Comparison of ENCODE assay signal across 12 cellular contexts in genomic region chr2:239928457-239929350, GRCh38.
DNase-seq lines count a peak whose midpoint lies in the region; ATAC-seq and TF ChIP-seq lines count a peak whose summit lies in the region.
"Had no signal": no experiment of that assay in that cellular context is flagged by ENCODE, and none has a peak within 500 bp of the region (broad histone marks: within the 10 kb centered on the region; RNA-seq: fewer than 3 reads in every experiment).

No MANE protein-coding gene starts in this region.

- H3K27me3 Mint-ChIP-seq in activated B cell treated with CpG ODN at 0.5 μM for 24 hours: no peaks in the 10 kb centered on the region

- ATAC-seq in activated CD4-positive, CD25-positive, alpha-beta regulatory T cell treated with anti-CD3 and anti-CD28 coated beads, Interleukin-2, amount 50 U/mL, for 24 hours: no peak
- ATAC-seq in activated B cell treated with CpG ODN at 0.5 μM for 24 hours (ENCODE audit: low read depth) (no peak), GM19023 (IDR thresholded peaks at IDR 0.05; ENCODE audit: unreplicated experiment) (no peak)
- ATAC-seq: gastrocnemius medialis had no signal

- H3K36me3 Mint-ChIP-seq in activated B cell treated with CpG ODN at 0.5 μM for 24 hours (ENCODE audit: low read depth): no peaks in the 10 kb centered on the region

- H3K27ac Mint-ChIP-seq in activated B cell treated with CpG ODN at 0.5 μM for 24 hours: no peak overlapping the region

- CTCF ChIA-PET in activated B cell treated with CpG ODN at 0.5 μM for 24 hours (lab: Charles Lee): no interaction called here

- DNase-seq in activated CD4-positive, CD25-positive, alpha-beta regulatory T cell treated with anti-CD3 and anti-CD28 coated beads, Interleukin-2, amount 50 U/mL, for 72 hours: peak; percentile 28
- DNase-seq in activated B cell treated with CpG ODN at 0.5 μM for 24 hours: peak; percentile 7
- DNase-seq in left ventricle myocardium inferior: peak; percentile 13
- peak; percentile 23 for DNase-seq in stomach
- no peak for DNase-seq in NCI-H446 (lab: John Stamatoyannopoulos, UW)
- no peak for DNase-seq in vagina (ENCODE audit: extremely low spot score in 2 of 2)
- DNase-seq: naive B cell had no signal

- peaks cover 7% of the 10 kb centered on the region for H3K9me3 Mint-ChIP-seq in activated B cell treated with CpG ODN at 0.5 μM for 24 hours

- H3K4me1 ChIP-seq in left ventricle myocardium inferior: no peaks in the 10 kb centered on the region
- no peaks in the 10 kb centered on the region for H3K4me1 ChIP-seq in stomach
- H3K4me1 ChIP-seq in vagina: no peaks in the 10 kb centered on the region
- H3K4me1 ChIP-seq: ascending aorta, BLaER1, gastrocnemius medialis had no signal

- TF ChIP-seq EP300 in stomach (IDR thresholded peaks at IDR 0.05): no peak

- no peak for TF ChIP-seq CTCF in activated B cell treated with CpG ODN at 0.5 μM for 24 hours (IDR thresholded peaks at IDR 0.05)
- TF ChIP-seq CTCF in left ventricle myocardium inferior (IDR thresholded peaks at IDR 0.05; ENCODE audit: borderline replicate concordance): no peak
- no peak for TF ChIP-seq CTCF in stomach (IDR thresholded peaks at IDR 0.05)
- TF ChIP-seq CTCF in vagina (IDR thresholded peaks at IDR 0.05): no peak

- POLR2A ChIA-PET in activated B cell treated with CpG ODN at 0.5 μM for 24 hours (lab: Charles Lee): no interaction called here

- H3K4me1 Mint-ChIP-seq in activated B cell treated with CpG ODN at 0.5 μM for 24 hours: no peaks in the 10 kb centered on the region

- H3K4me3 ChIP-seq in left ventricle myocardium inferior: no peak overlapping the region
- no peak overlapping the region for H3K4me3 ChIP-seq in stomach
- no peak overlapping the region for H3K4me3 ChIP-seq in vagina
- H3K4me3 ChIP-seq: ascending aorta, BLaER1, gastrocnemius medialis had no signal

- H3K9me3 ChIP-seq in left ventricle myocardium inferior (replicated peaks) (no peaks in the 10 kb centered on the region), stomach (no peaks in the 10 kb centered on the region), vagina (no peaks in the 10 kb centered on the region)
- H3K9me3 ChIP-seq: ascending aorta, gastrocnemius medialis had no signal

- H3K27ac ChIP-seq in left ventricle myocardium inferior (replicated peaks): no peak overlapping the region
- no peak overlapping the region for H3K27ac ChIP-seq in stomach
- H3K27ac ChIP-seq in vagina: no peak overlapping the region
- H3K27ac ChIP-seq: ascending aorta, BLaER1, gastrocnemius medialis had no signal

- H3K27me3 ChIP-seq in left ventricle myocardium inferior (ENCODE audit: low read depth) (peaks cover 19% of the 10 kb centered on the region), stomach (peaks cover 0 to 14% (median 0%) of the 10 kb centered on the region in 3 donors), vagina (no peaks in the 10 kb centered on the region)
- H3K27me3 ChIP-seq: ascending aorta, BLaER1, gastrocnemius medialis had no signal

- TF ChIP-seq POLR2A in stomach (IDR thresholded peaks at IDR 0.05) (no peak), vagina (IDR thresholded peaks at IDR 0.05) (no peak)

- 76 to 84% (median 80%) methylated on average over 46 of the region's 46 CpGs for WGBS in stomach, 5 donors

- intact Hi-C loops in activated B cell treated with CpG ODN at 0.5 μM for 24 hours (cut with micrococcal nuclease) (no loop called here), left ventricle myocardium inferior (cut with micrococcal nuclease) (no loop called here), stomach (cut with DNase I; ENCODE audit: low total_unique reads) (no loop called here), vagina (cut with DNase I) (no loop called here)

- H3K36me3 ChIP-seq in left ventricle myocardium inferior (no peaks in the 10 kb centered on the region), stomach (no peaks in the 10 kb centered on the region), vagina (no peaks in the 10 kb centered on the region)
- H3K36me3 ChIP-seq: ascending aorta, BLaER1, gastrocnemius medialis had no signal

- H3K4me3 Mint-ChIP-seq in activated B cell treated with CpG ODN at 0.5 μM for 24 hours: no peak overlapping the region

Comparison
In these comparisons a context has a peak if more than half of its experiments do, and no peak if none do; other contexts are left out.
1. DNase-seq: peak in activated CD4-positive, CD25-positive, alpha-beta regulatory T cell treated with anti-CD3 and anti-CD28 coated beads, Interleukin-2, amount 50 U/mL, for 72 hours (single experiment), activated B cell treated with CpG ODN at 0.5 μM for 24 hours (single experiment), left ventricle myocardium inferior (single experiment) and stomach (single experiment); none in NCI-H446 (0 of 2) and vagina (0 of 2).